In genomic region chr15:39468828-39469227, GRCh38 we compare ENCODE assay signal across 25 cellular contexts.
A peak's percentile ranks its signal among the peaks of the same experiment; 100 is the strongest.
DNase-seq lines count a peak whose midpoint lies in the region; ATAC-seq, FAIRE-seq and TF ChIP-seq lines count a peak whose summit lies in the region.
"Had no signal": no experiment of that assay in that cellular context is flagged by ENCODE, and none has a peak within 500 bp of the region (broad histone marks: within the 10 kb centered on the region; RNA-seq: fewer than 3 reads in every experiment).

No MANE protein-coding gene starts in this region.

- no peak for TF ChIP-seq CTCF in IMR-90 (conservative IDR thresholded peaks at IDR 0.05; ENCODE audit: low read depth, low read length)
- no peak for TF ChIP-seq CTCF in kidney (IDR thresholded peaks at IDR 0.05; ENCODE audit: borderline replicate concordance, extremely low read depth, insufficient read depth)
- TF ChIP-seq CTCF in spleen (IDR thresholded peaks at IDR 0.05 in 8 of 11, conservative IDR thresholded peaks at IDR 0.05 in 3 of 11): no peak
- TF ChIP-seq CTCF in GM23338 (conservative IDR thresholded peaks at IDR 0.05; ENCODE audit: low read depth in 2 of 2): no peak

- no peaks in the 10 kb centered on the region for H4K20me1 ChIP-seq in IMR-90 (ENCODE audit: insufficient read depth, low read length)
- no peaks in the 10 kb centered on the region for H4K20me1 ChIP-seq in GM23338 (replicated peaks; ENCODE audit: insufficient read depth)

- DNase-seq in IMR-90 (peak; percentile 37), adipocyte (ENCODE audit: low read depth) (peak; percentile 41), kidney (no peak), spleen (no peak), GM23338 (ENCODE audit: low spot score) (no peak), ecto neural progenitor cell (ENCODE audit: low spot score) (no peak)
- no peak for DNase-seq in stimulated activated naive CD8-positive, alpha-beta T cell treated with anti-CD3 and anti-CD28 coated beads, Interleukin-15, Interleukin-2, amounts not matched to agents 100 U/mL and 50 U/mL, for 24 hours
- DNase-seq: activated CD4-positive, CD25-positive, alpha-beta regulatory T cell treated with anti-CD3 and anti-CD28 coated beads, Interleukin-2, amount 50 U/mL, for 72 hours; activated CD8-positive, alpha-beta T cell treated with anti-CD3 and anti-CD28 coated beads, Interleukin-2, amount 10 ng/mL, durations not matched to agents 7 days and 5 days; brain microvascular endothelial cell; DMS53; effector memory CD4-positive, alpha-beta T cell; GF-D8; hippocampal formation; immature natural killer cell; NCI-H2081 treated with DMSO at 0.1 percent for 48 hours; NCI-H446; PC-9; Right ventricle myocardium superior had no signal

- no peaks in the 10 kb centered on the region for H3K4me1 Mint-ChIP-seq in GM23338
- H3K4me1 Mint-ChIP-seq: immature natural killer cell had no signal

- no peak overlapping the region for H2AK9ac ChIP-seq in IMR-90 (replicated peaks; ENCODE audit: low read depth, low read length, poor library complexity)

- no peak overlapping the region for H2BK120ac ChIP-seq in IMR-90 (ENCODE audit: low read depth, low read length)

- H3K4ac ChIP-seq in IMR-90 (ENCODE audit: low read depth, low read length): no peak overlapping the region

- POLR2A ChIA-PET in IMR-90 (lab: Charles Lee; ENCODE audit: unreplicated experiment): no interaction called here

- no peak overlapping the region for H3K56ac ChIP-seq in IMR-90 (ENCODE audit: extremely low read depth, insufficient read depth, low read length)

- FAIRE-seq in kidney (lab: Jason Lieb, UNC): no peak
- FAIRE-seq: GM18507 had no signal

- H3K27ac ChIP-seq in IMR-90 (ENCODE audit: insufficient read depth, low read length) (peak overlapping the region; percentile 76; the same call in 1 of the 2 replicates), kidney (ENCODE audit: low read depth in 2 of 2, low read length in 2 of 2) (peak overlapping the region; percentile 16 to 67), spleen (peak overlapping the region in 7 of 8 donors; percentile 1 to 88 (median 68)), GM23338 (ENCODE audit: low read depth) (no peak overlapping the region)
- H3K27ac ChIP-seq: brain microvascular endothelial cell, neural progenitor cell, PC-9 had no signal

- TF ChIP-seq POLR2A in IMR-90 (IDR thresholded peaks at IDR 0.05; ENCODE audit: low read depth, low read length) (no peak), spleen (IDR thresholded peaks at IDR 0.05) (no peak)

- no peaks in the 10 kb centered on the region for H3F3A ChIP-seq in GM23338 (replicated peaks; ENCODE audit: low read depth)

- no peak overlapping the region for H3K27ac Mint-ChIP-seq in GM23338
- H3K27ac Mint-ChIP-seq: activated CD8-positive, alpha-beta T cell treated with anti-CD3 and anti-CD28 coated beads, Interleukin-2, amount 10 ng/mL, durations not matched to agents 7 days and 5 days; immature natural killer cell; neural progenitor cell; type B pancreatic cell had no signal

- H3K36me3 Mint-ChIP-seq in GM23338 (ENCODE audit: low read depth): no peaks in the 10 kb centered on the region; the same call in 2 of the 3 replicates
- H3K36me3 Mint-ChIP-seq: neural progenitor cell had no signal

- no CpG with 5 or more reads among the region's 3 CpGs for WGBS in IMR-90 (ENCODE audit: extremely low coverage in 2 of 2, insufficient read length in 1 of 2), 2 experiments
- WGBS in spleen, 5 donors: 54 to 81% (median 68%) methylated on average over 3 of the region's 3 CpGs

- H4K91ac ChIP-seq in IMR-90 (ENCODE audit: insufficient read depth, low read depth, low read length): no peak overlapping the region; the same call in 1 of the 2 replicates

- CTCF ChIA-PET in IMR-90 (lab: Yijun Ruan, JAX): no interaction called here

- peak overlapping the region; percentile 63; the same call in 1 of the 2 replicates for H2AK5ac ChIP-seq in IMR-90 (ENCODE audit: low read depth, low read length)

- H3K9me2 ChIP-seq in GM23338 (ENCODE audit: insufficient read depth): peaks cover 17% of the 10 kb centered on the region; the same call in 1 of the 2 replicates

- H3K36me3 ChIP-seq in IMR-90 (ENCODE audit: control insufficient read depth, insufficient read depth, low read length) (no peaks in the 10 kb centered on the region), adipocyte (ENCODE audit: control insufficient read depth, insufficient read depth, low read length, severe bottlenecking) (no peaks in the 10 kb centered on the region), kidney (ENCODE audit: control insufficient read depth in 1 of 2, insufficient read depth in 2 of 2, low read length in 2 of 2) (no peaks in the 10 kb centered on the region), spleen (no peaks in the 10 kb centered on the region), GM23338 (ENCODE audit: insufficient read depth) (no peaks in the 10 kb centered on the region)
- H3K36me3 ChIP-seq: brain microvascular endothelial cell, gastrocnemius medialis, neural progenitor cell had no signal

- no peak for ATAC-seq in IMR-90 (ENCODE audit: low read depth)
- no peak for ATAC-seq in stimulated activated naive CD8-positive, alpha-beta T cell treated with anti-CD3 and anti-CD28 coated beads, Interleukin-15, Interleukin-2, amounts not matched to agents 100 U/mL and 50 U/mL, for 24 hours
- ATAC-seq in HG02885 (IDR thresholded peaks at IDR 0.05; ENCODE audit: poor library complexity, unreplicated experiment): no peak
- no peak for ATAC-seq in GM23338
- ATAC-seq: activated CD8-positive, alpha-beta T cell treated with anti-CD3 and anti-CD28 coated beads, Interleukin-2, amount 10 ng/mL, durations not matched to agents 7 days and 5 days; gastrocnemius medialis; sciatic nerve had no signal

- peak overlapping the region; percentile 22; the same call in 1 of the 2 replicates for H2BK20ac ChIP-seq in IMR-90 (ENCODE audit: low read depth, low read length)

- no peak overlapping the region for H2BK5ac ChIP-seq in IMR-90 (ENCODE audit: low read depth, low read length, poor library complexity, severe bottlenecking)

- H3K27me3 ChIP-seq in IMR-90 (ENCODE audit: control insufficient read depth, insufficient read depth, low read length) (no peaks in the 10 kb centered on the region), adipocyte (replicated peaks; ENCODE audit: control insufficient read depth, insufficient read depth, low read length) (no peaks in the 10 kb centered on the region), spleen (replicated peaks in 1 of 7) (no peaks in the 10 kb centered on the region), GM23338 (ENCODE audit: insufficient read depth) (no peaks in the 10 kb centered on the region)
- H3K27me3 ChIP-seq: brain microvascular endothelial cell, gastrocnemius medialis, neural progenitor cell had no signal

- peak overlapping the region; percentile 74 for H3K18ac ChIP-seq in IMR-90 (ENCODE audit: low read depth, low read length)

- peak overlapping the region; percentile 79 for H2BK15ac ChIP-seq in IMR-90 (ENCODE audit: low read depth, low read length)

- H3K9ac ChIP-seq in IMR-90 (ENCODE audit: low read depth, low read length): no peak overlapping the region
- no peak overlapping the region for H3K9ac ChIP-seq in adipocyte (ENCODE audit: low read length)
- H3K9ac ChIP-seq in kidney (ENCODE audit: low read length in 2 of 2): no peak overlapping the region
- H3K9ac ChIP-seq: neural progenitor cell had no signal

- no peaks in the 10 kb centered on the region for H3K79me2 ChIP-seq in GM23338 (replicated peaks; ENCODE audit: insufficient read depth)

- H3K4me2 ChIP-seq in IMR-90 (ENCODE audit: low read depth, low read length) (no peak overlapping the region), GM23338 (no peak overlapping the region)
- H3K4me2 ChIP-seq: neural progenitor cell, PC-9 had no signal

- no peak overlapping the region for H3K23ac ChIP-seq in IMR-90 (ENCODE audit: low read depth, low read length)

- peak overlapping the region; percentile 46; the same call in 1 of the 2 replicates for H4K5ac ChIP-seq in IMR-90 (ENCODE audit: low read depth, low read length)

- no peak overlapping the region for H3K4me3 Mint-ChIP-seq in GM23338
- H3K4me3 Mint-ChIP-seq: activated CD8-positive, alpha-beta T cell treated with anti-CD3 and anti-CD28 coated beads, Interleukin-2, amount 10 ng/mL, durations not matched to agents 7 days and 5 days; immature natural killer cell; neural progenitor cell; type B pancreatic cell had no signal

- H3K4me3 ChIP-seq in IMR-90 (ENCODE audit: insufficient read depth, low read depth, low read length): no peak overlapping the region
- no peak overlapping the region for H3K4me3 ChIP-seq in adipocyte (ENCODE audit: low read length)
- no peak overlapping the region for H3K4me3 ChIP-seq in kidney (ENCODE audit: low read length in 2 of 2)
- H3K4me3 ChIP-seq in spleen: no peak overlapping the region
- H3K4me3 ChIP-seq in GM23338: no peak overlapping the region
- H3K4me3 ChIP-seq: gastrocnemius medialis, neural progenitor cell, PC-9 had no signal

- H3K79me1 ChIP-seq in IMR-90 (ENCODE audit: low read depth in 1 of 2, low read length in 2 of 2): no peaks in the 10 kb centered on the region

- no peaks in the 10 kb centered on the region for H3K9me1 ChIP-seq in IMR-90 (ENCODE audit: insufficient read depth, low read length)

- H4K8ac ChIP-seq in IMR-90 (ENCODE audit: low read depth in 2 of 2, low read length in 2 of 2): peak overlapping the region in 1 of 2 experiments; percentile 16; a peak in 1 of 4 replicates

- in situ Hi-C loops in IMR-90 (cut with MboI; ENCODE audit: low sequenced_read_pairs): no loop called here

- H3K9me3 Mint-ChIP-seq in GM23338: peaks cover 5% of the 10 kb centered on the region; the same call in 2 of the 3 replicates

- H3K9me3 ChIP-seq in IMR-90 (ENCODE audit: control insufficient read depth, insufficient read depth, low read length) (peaks cover 4% of the 10 kb centered on the region), adipocyte (ENCODE audit: control insufficient read depth, low read length) (peaks cover 8% of the 10 kb centered on the region), kidney (ENCODE audit: control insufficient read depth in 1 of 2, low read length in 2 of 2) (no peaks in the 10 kb centered on the region), spleen (no peaks in the 10 kb centered on the region)
- H3K9me3 ChIP-seq: gastrocnemius medialis had no signal

- dilution Hi-C loops in IMR-90 (cut with HindIII; ENCODE audit: low sequenced_read_pairs, unreplicated experiment): no loop called here

- H3K27me3 Mint-ChIP-seq in GM23338 (ENCODE audit: insufficient read depth, low read depth, poor library complexity): peaks cover 2% of the 10 kb centered on the region
- H3K27me3 Mint-ChIP-seq: type B pancreatic cell had no signal

- intact Hi-C loops in IMR-90 (cut with micrococcal nuclease) (no loop called here), kidney (cut with DNase I) (no loop called here), spleen (cut with DNase I; ENCODE audit: low total_unique reads) (no loop called here)

- no TSS peak for BruUV-seq in IMR-90 (replicated peaks; lab: Mats Ljungman, UMichigan)

- peaks cover 25% of the 10 kb centered on the region for H3K4me1 ChIP-seq in IMR-90 (ENCODE audit: control insufficient read depth, insufficient read depth, low read length)
- H3K4me1 ChIP-seq in adipocyte (ENCODE audit: control insufficient read depth, insufficient read depth, low read length): peaks cover 25% of the 10 kb centered on the region
- peaks cover 0 to 2% of the 10 kb centered on the region in 2 donors for H3K4me1 ChIP-seq in kidney (ENCODE audit: control insufficient read depth in 1 of 2, insufficient read depth in 1 of 2, low read depth in 1 of 2, low read length in 2 of 2)
- peaks cover 0 to 11% (median 2%) of the 10 kb centered on the region in 6 donors for H3K4me1 ChIP-seq in spleen
- H3K4me1 ChIP-seq in GM23338 (ENCODE audit: insufficient read depth): no peaks in the 10 kb centered on the region
- H3K4me1 ChIP-seq: neural progenitor cell had no signal

- no peak for TF ChIP-seq RAD21 in IMR-90 (IDR thresholded peaks at IDR 0.05; ENCODE audit: low read length)

- H2AFZ ChIP-seq in IMR-90 (replicated peaks; ENCODE audit: low read length, poor library complexity): no peak overlapping the region
- H2AFZ ChIP-seq in GM23338: no peak overlapping the region
- H2AFZ ChIP-seq: neural progenitor cell, PC-9 had no signal

- H3K14ac ChIP-seq in IMR-90 (replicated peaks; ENCODE audit: low read depth, low read length): 0 out of 2 replicates have a peak overlapping the region, but pooled peaks have one; percentile 12

Comparison
In these comparisons a context has a peak if more than half of its experiments do, and no peak if none do; other contexts are left out.
1. DNase-seq: peak in IMR-90 (single experiment) and adipocyte (single experiment); none in kidney (single experiment), spleen (single experiment), stimulated activated naive CD8-positive, alpha-beta T cell treated with anti-CD3 and anti-CD28 coated beads, Interleukin-15, Interleukin-2, amounts not matched to agents 100 U/mL and 50 U/mL, for 24 hours (single experiment), GM23338 (single experiment) and ecto neural progenitor cell (single experiment).